In genomic region chr3:36969540-36970432, GRCh38 we compare ENCODE assay signal across 8 cellular contexts. TPM values are rescaled to one million over a fixed set of nuclear protein-coding genes. Genes with fewer than 3 reads are reported as not detected.
DNase-seq lines count a peak whose midpoint lies in the region; ATAC-seq and TF ChIP-seq lines count a peak whose summit lies in the region.

No MANE protein-coding gene starts in this region.

- peak; percentile 96 for DNase-seq in NCI-H1105 treated with DMSO at 0.1 percent for 48 hours (lab: John Stamatoyannopoulos, UW)
- no peak for DNase-seq in central memory CD8-positive, alpha-beta T cell (ENCODE audit: low spot score in 2 of 2)
- DNase-seq in mesendoderm, result peak; percentile 98
- DNase-seq in Calu3, result no peak

- H3K79me1 ChIP-seq in mesendoderm (ENCODE audit: low read length), result no peaks in the 10 kb centered on the region

- H3K27ac ChIP-seq in ACC112 (ENCODE audit: low read depth, low read length) (peak overlapping the region; percentile 24; the same call in 1 of the 2 replicates), mesendoderm (ENCODE audit: low read depth, low read length) (no peak overlapping the region)

- H2AFZ ChIP-seq in ACC112 (ENCODE audit: low read length, unreplicated experiment), result no peak overlapping the region

- no peak overlapping the region for H3K4ac ChIP-seq in mesendoderm (ENCODE audit: low read depth, low read length)

- no peak overlapping the region for H3K56ac ChIP-seq in mesendoderm (ENCODE audit: low read length)

- H2BK120ac ChIP-seq in mesendoderm (ENCODE audit: low read depth, low read length), result peak overlapping the region; percentile 73

- H3K27me3 ChIP-seq in ACC112 (ENCODE audit: insufficient read depth, low read length) (no peaks in the 10 kb centered on the region), mesendoderm (ENCODE audit: insufficient read depth, low read length, poor library complexity) (no peaks in the 10 kb centered on the region)

- CTCF ChIA-PET in Calu3 (lab: Charles Lee), result no interaction called here

- BruUV-seq in Calu3 (replicated peaks; lab: Mats Ljungman, UMichigan), result no TSS peak

- H3K9ac ChIP-seq in mesendoderm (ENCODE audit: low read length), result no peak overlapping the region

- H2BK5ac ChIP-seq in mesendoderm (ENCODE audit: low read length), result no peak overlapping the region

- H3K9me3 Mint-ChIP-seq in central memory CD8-positive, alpha-beta T cell, result no peaks in the 10 kb centered on the region
- H3K9me3 Mint-ChIP-seq in Calu3 (ENCODE audit: low read depth, unreplicated experiment), result no peaks in the 10 kb centered on the region

- H2BK15ac ChIP-seq in mesendoderm (replicated peaks; ENCODE audit: low read depth), result no peak overlapping the region

- H3K4me2 ChIP-seq in mesendoderm (ENCODE audit: low read length), result no peak overlapping the region

- H3K4me1 ChIP-seq in ACC112 (ENCODE audit: control insufficient read depth, insufficient read depth, low read length, unreplicated experiment) (peaks cover 4% of the 10 kb centered on the region), mesendoderm (ENCODE audit: control insufficient read depth, low read depth, low read length) (no peaks in the 10 kb centered on the region)

- peak; percentile 99 for ATAC-seq in GM18508 (IDR thresholded peaks at IDR 0.05; ENCODE audit: insufficient read depth, unreplicated experiment)
- peak; percentile 88 for ATAC-seq in HG02840 (IDR thresholded peaks at IDR 0.05; ENCODE audit: low FRiP score, unreplicated experiment)
- peak; percentile 96 for ATAC-seq in SK-N-SH treated with all-trans-retinoic acid at 6 μM for 48 hours
- ATAC-seq in central memory CD8-positive, alpha-beta T cell (replicated peaks; ENCODE audit: extremely low read depth, poor library complexity, severe bottlenecking), result peak; percentile 85

- H3K36me3 ChIP-seq in ACC112 (ENCODE audit: insufficient read depth, low read length) (no peaks in the 10 kb centered on the region), mesendoderm (ENCODE audit: control insufficient read depth, insufficient read depth, low read length) (no peaks in the 10 kb centered on the region)

- no CpG with 5 or more reads among the region's 4 CpGs for WGBS in mesendoderm (ENCODE audit: extremely low coverage, insufficient coverage, low lambda C conversion rate)

- H3K79me2 ChIP-seq in ACC112 (ENCODE audit: control insufficient read depth, insufficient read depth, low read length, unreplicated experiment) (no peaks in the 10 kb centered on the region), mesendoderm (ENCODE audit: control insufficient read depth, insufficient read depth, low read length) (no peaks in the 10 kb centered on the region)

- TF ChIP-seq CTCF in Calu3 (IDR thresholded peaks at IDR 0.05; ENCODE audit: unreplicated experiment), result no peak

- H4K5ac ChIP-seq in mesendoderm (ENCODE audit: low read length), result no peak overlapping the region

- H3K36me3 Mint-ChIP-seq in central memory CD8-positive, alpha-beta T cell (ENCODE audit: insufficient read depth), result peaks cover 3% of the 10 kb centered on the region
- H3K36me3 Mint-ChIP-seq in Calu3 (ENCODE audit: insufficient read depth, unreplicated experiment), result no peaks in the 10 kb centered on the region

- H3K4me3 ChIP-seq in ACC112 (ENCODE audit: low read depth, low read length) (no peak overlapping the region), mesendoderm (ENCODE audit: low read length) (no peak overlapping the region)

- intact Hi-C loops in Calu3 (cut with micrococcal nuclease; ENCODE audit: unreplicated experiment), result no loop called here

- H3K27me3 Mint-ChIP-seq in central memory CD8-positive, alpha-beta T cell, result no peaks in the 10 kb centered on the region
- H3K27me3 Mint-ChIP-seq in Calu3 (ENCODE audit: unreplicated experiment), result no peaks in the 10 kb centered on the region

- no peak overlapping the region for H4K8ac ChIP-seq in mesendoderm (ENCODE audit: low read depth, low read length)

- H3K27ac Mint-ChIP-seq in central memory CD8-positive, alpha-beta T cell (ENCODE audit: low read depth), result peak overlapping the region; percentile 76
- H3K27ac Mint-ChIP-seq in Calu3 (ENCODE audit: unreplicated experiment), result no peak overlapping the region

- H3K4me1 Mint-ChIP-seq in central memory CD8-positive, alpha-beta T cell, result peaks cover 17% of the 10 kb centered on the region
- H3K4me1 Mint-ChIP-seq in Calu3 (ENCODE audit: low read depth, unreplicated experiment), result peaks cover 10% of the 10 kb centered on the region

- H3K23ac ChIP-seq in mesendoderm (ENCODE audit: low read length), result no peak overlapping the region

- H3K4me3 Mint-ChIP-seq in central memory CD8-positive, alpha-beta T cell, result no peak overlapping the region
- H3K4me3 Mint-ChIP-seq in Calu3 (ENCODE audit: low read depth, unreplicated experiment), result no peak overlapping the region

- peak overlapping the region; percentile 87 for H3K18ac ChIP-seq in mesendoderm (ENCODE audit: low read length)

- H2AK5ac ChIP-seq in mesendoderm (ENCODE audit: low read length), result no peak overlapping the region

TF ChIP-seq in SK-N-SH treated with all-trans-retinoic acid at 6 μM for 48 hours, 23 proteins besides CTCF, POLR2A, EP300 and RAD21:
- TF ChIP-seq CSRNP3 (CRISPR knock-in tag; IDR thresholded peaks at IDR 0.05), result no peak
- no peak for TF ChIP-seq ARNTL (CRISPR knock-in tag; IDR thresholded peaks at IDR 0.05; ENCODE audit: borderline replicate concordance, low read depth)
- TF ChIP-seq ZNF70 (CRISPR knock-in tag; IDR thresholded peaks at IDR 0.05), result 0 out of 2 replicates have a peak, but pooled peaks have one; percentile 17
TF ChIP-seq in SK-N-SH treated with all-trans-retinoic acid at 6 μM for 48 hours: peak in this region for 1.

RNA-seq across cellular contexts. Expression of gene EPM2AIP1, which starts 23.1 kb away (rescaled TPM):
- 6.6 TPM for polyA plus RNA-seq in mesendoderm (2013, experiment 1 of 2)
- polyA plus RNA-seq in mesendoderm (2013, experiment 2 of 2), result 6.6 TPM
- 13.2 and 15.6 TPM in 2 replicates for total RNA-seq in Calu3 (2022)

RNA-seq across cellular contexts. Expression of gene MLH1, which starts 23.5 kb away (rescaled TPM):
- 35.9 TPM for polyA plus RNA-seq in mesendoderm (2013, experiment 1 of 2)
- polyA plus RNA-seq in mesendoderm (2013, experiment 2 of 2), result 35.5 TPM
- total RNA-seq in Calu3 (2022), result 30.1 and 32.8 TPM in 2 replicates

RNA-seq across cellular contexts. Expression of gene TRANK1, which starts 24.9 kb away (rescaled TPM):
- polyA plus RNA-seq in mesendoderm (2013, experiment 1 of 2), result 1.0 TPM
- 1.1 TPM for polyA plus RNA-seq in mesendoderm (2013, experiment 2 of 2)
- 10.3 and 21.5 TPM in 2 replicates for total RNA-seq in Calu3 (2022)

Comparison
In these comparisons a context has a peak if more than half of its experiments do, and no peak if none do; other contexts are left out.
1. DNase-seq: peak in NCI-H1105 treated with DMSO at 0.1 percent for 48 hours (single experiment) and mesendoderm (single experiment); none in central memory CD8-positive, alpha-beta T cell (0 of 2) and Calu3 (single experiment).
2. Peak in every context shown above with its lines, with median percentiles within 50 percentile points of each other: ATAC-seq.